ENCODE assay signal across 20 cellular contexts in the genomic region with DNA sequence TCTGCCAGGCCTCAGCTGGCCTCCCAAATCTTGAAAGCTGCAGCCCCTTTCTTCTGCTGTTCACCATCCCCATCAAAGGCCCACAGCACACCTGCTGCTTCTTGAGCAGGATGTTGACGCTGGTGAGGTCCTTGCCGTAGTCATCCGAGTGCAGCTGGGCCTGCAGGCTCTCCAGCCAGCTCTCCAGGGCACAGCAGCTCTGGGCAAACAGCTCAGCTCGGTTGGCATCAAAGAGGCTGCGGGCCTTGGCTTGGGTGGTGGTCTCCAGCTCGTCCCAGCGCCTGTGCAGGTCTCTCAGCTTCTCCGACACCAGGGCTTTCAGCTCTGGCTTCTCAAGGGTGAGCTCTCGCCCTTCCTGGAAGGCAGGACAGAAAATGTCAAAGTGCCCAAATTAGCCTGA.
"Had no signal": no experiment of that assay in that cellular context is flagged by ENCODE, and none has a peak within 500 bp of the region (broad histone marks: within the 10 kb centered on the region; RNA-seq: fewer than 3 reads in every experiment).

No MANE protein-coding gene starts in this region.

- H3K27ac Mint-ChIP-seq: naive thymus-derived CD4-positive, alpha-beta T cell; type B pancreatic cell had no signal

- H3K4me3 Mint-ChIP-seq: naive thymus-derived CD4-positive, alpha-beta T cell; type B pancreatic cell had no signal

- DNase-seq: cortex of kidney; dorsolateral prefrontal cortex; effector CD8-positive, alpha-beta T cell; hippocampal formation; kidney glomerular epithelial cell; mammary epithelial cell; naive thymus-derived CD4-positive, alpha-beta T cell; ovary; sigmoid colon; stimulated activated CD4-positive, alpha-beta T cell treated with anti-CD3 and anti-CD28 coated beads, Interleukin-2, amount 100 ng/mL, for 24 hours; stimulated activated CD4-positive, alpha-beta T cell treated with anti-CD3 and anti-CD28 coated beads, Interleukin-4, amount 100 ng/mL, for 4 hours; stimulated activated naive CD4-positive, alpha-beta T cell; stomach; thyroid gland had no signal

- H3K9me3 ChIP-seq: ovary, thyroid gland had no signal

- H3K36me3 ChIP-seq: heart left ventricle, ovary, right atrium auricular region, sigmoid colon, thyroid gland had no signal

- ATAC-seq: esophagus mucosa; heart left ventricle; left lobe of liver; naive thymus-derived CD4-positive, alpha-beta T cell had no signal

- H3K27me3 Mint-ChIP-seq: type B pancreatic cell had no signal

- H3K27ac ChIP-seq: heart left ventricle, ovary, right atrium auricular region, sigmoid colon, skin epidermis, stomach, thyroid gland had no signal

- H3K9me3 Mint-ChIP-seq: type B pancreatic cell had no signal
